14 cellular contexts compared by ENCODE assay signal in the genomic region with DNA sequence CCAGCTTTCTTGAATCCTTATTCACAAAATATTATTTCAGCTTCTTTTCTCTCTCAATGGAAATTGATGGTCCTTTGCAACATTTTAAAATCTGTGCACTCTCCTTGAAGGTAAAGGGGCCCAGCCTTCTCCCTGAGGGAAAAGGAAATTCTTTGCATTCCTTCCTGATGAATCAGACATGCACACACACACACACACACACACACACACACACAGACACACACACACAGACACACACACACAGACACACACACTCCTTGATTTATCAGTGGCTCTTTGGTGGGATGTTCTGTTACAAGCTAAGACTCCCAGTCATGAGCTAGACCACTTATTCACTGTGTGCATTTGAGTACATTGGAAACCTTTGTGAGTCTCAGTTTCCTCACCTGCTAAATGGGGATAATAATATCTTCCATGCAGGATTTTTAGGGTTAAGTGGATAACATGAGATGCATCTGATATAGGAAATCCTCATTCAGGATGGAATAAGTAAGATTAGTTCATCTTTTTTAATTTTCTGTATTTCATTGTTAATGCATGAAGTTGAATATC. TPM values are rescaled to one million over a fixed set of nuclear protein-coding genes. Genes with fewer than 3 reads are reported as not detected.
DNase-seq lines count a peak whose midpoint lies in the region; ATAC-seq lines count a peak whose summit lies in the region.
"Had no signal": no experiment of that assay in that cellular context is flagged by ENCODE, and none has a peak within 500 bp of the region (broad histone marks: within the 10 kb centered on the region; RNA-seq: fewer than 3 reads in every experiment).

No MANE protein-coding gene starts in this region.

- H2BK15ac ChIP-seq in neuronal stem cell (ENCODE audit: low read length) = no peak overlapping the region

- no peak overlapping the region for H3K4me2 ChIP-seq in neuronal stem cell (ENCODE audit: insufficient read depth, low read length, poor library complexity, severe bottlenecking)

- H3K4me3 ChIP-seq in SJSA1 (no peak overlapping the region), neuronal stem cell (ENCODE audit: low read length in 2 of 2) (no peak overlapping the region)
- H3K4me3 ChIP-seq: gastrocnemius medialis had no signal

- H3K9me3 ChIP-seq in SJSA1 (replicated peaks) (peaks cover 5% of the 10 kb centered on the region; the same call in 1 of the 2 replicates), neuronal stem cell (replicated peaks in 1 of 2; ENCODE audit: control insufficient read depth in 2 of 2, insufficient read depth in 1 of 2, low read depth in 1 of 2, low read length in 2 of 2) (peaks cover 2% of the 10 kb centered on the region in 2 donors)
- H3K9me3 ChIP-seq: gastrocnemius medialis had no signal

- H2BK120ac ChIP-seq in neuronal stem cell (ENCODE audit: low read depth, low read length) = no peak overlapping the region

- no peaks in the 10 kb centered on the region for H3K36me3 ChIP-seq in SJSA1
- H3K36me3 ChIP-seq in neuronal stem cell (replicated peaks in 1 of 2; ENCODE audit: control insufficient read depth in 2 of 2, insufficient read depth in 2 of 2, low read length in 2 of 2) = no peaks in the 10 kb centered on the region
- H3K36me3 ChIP-seq: gastrocnemius medialis had no signal

- no peak overlapping the region for H2AK5ac ChIP-seq in neuronal stem cell (ENCODE audit: low read depth, low read length)

- DNase-seq in H4 (ENCODE audit: low spot score) (peak; percentile 36), SJSA1 (ENCODE audit: low read depth in 1 of 2, low spot score in 2 of 2) (peak; percentile 96 to 100), fibroblast of peridontal ligament (ENCODE audit: extremely low read depth) (peak; percentile 32), neuronal stem cell (ENCODE audit: low spot score) (peak; percentile 12), UCSD-AML1 (lab: John Stamatoyannopoulos, UW; ENCODE audit: unreplicated experiment) (no peak), NCI-H1105 (lab: John Stamatoyannopoulos, UW) (no peak)
- DNase-seq: COR-L47; gastrocnemius medialis; MV-4-11; NCI-H748 treated with DMSO at 0.1 percent for 48 hours; stimulated activated naive B cell treated with anti-CD40 and anti-IgM and Interleukin-4, amounts not matched to agents 10 μg/mL and 1 μg/mL and 100 μg/mL, for 72 hours; T-helper 9 cell had no signal

- H4K8ac ChIP-seq in neuronal stem cell (ENCODE audit: low read depth, low read length) = no peak overlapping the region

- no peak overlapping the region for H4K91ac ChIP-seq in neuronal stem cell (ENCODE audit: low read depth, low read length, poor library complexity)

- H2BK5ac ChIP-seq in neuronal stem cell (ENCODE audit: low read length) = no peak overlapping the region

- no peak overlapping the region for H2BK12ac ChIP-seq in neuronal stem cell (ENCODE audit: low read length)

- H3K27ac ChIP-seq in SJSA1 (peak overlapping the region; percentile 47), neuronal stem cell (replicated peaks; ENCODE audit: low read length) (no peak overlapping the region)
- H3K27ac ChIP-seq: gastrocnemius medialis had no signal

- H3K4me1 ChIP-seq in SJSA1 (replicated peaks) = peaks cover 36% of the 10 kb centered on the region
- H3K4me1 ChIP-seq in neuronal stem cell (ENCODE audit: control insufficient read depth in 2 of 2, insufficient read depth in 1 of 2, low read depth in 1 of 2, low read length in 2 of 2) = peaks cover 1 to 3% of the 10 kb centered on the region in 2 donors
- H3K4me1 ChIP-seq: gastrocnemius medialis had no signal

- H3K9ac ChIP-seq in neuronal stem cell (ENCODE audit: low read depth, low read length, poor library complexity) = no peak overlapping the region

- H3K79me1 ChIP-seq in neuronal stem cell (ENCODE audit: low read depth, low read length) = no peaks in the 10 kb centered on the region

- no peak for ATAC-seq in HG03571 (IDR thresholded peaks at IDR 0.05; ENCODE audit: unreplicated experiment)
- no peak for ATAC-seq in GM18907 (IDR thresholded peaks at IDR 0.05; ENCODE audit: unreplicated experiment)
- ATAC-seq: gastrocnemius medialis; stimulated activated naive B cell treated with anti-CD40 and anti-IgM and Interleukin-4, amounts not matched to agents 10 μg/mL and 1 μg/mL and 100 μg/mL, for 72 hours had no signal

- H3K14ac ChIP-seq in neuronal stem cell (ENCODE audit: low read length) = no peak overlapping the region

- no peak overlapping the region for H3K18ac ChIP-seq in neuronal stem cell (ENCODE audit: low read length)

- H3K27me3 ChIP-seq in SJSA1 (replicated peaks) = no peaks in the 10 kb centered on the region
- H3K27me3 ChIP-seq in neuronal stem cell (ENCODE audit: control insufficient read depth in 3 of 3, insufficient read depth in 3 of 3, low read depth in 1 of 3, low read length in 3 of 3) = no peaks in the 10 kb centered on the region
- H3K27me3 ChIP-seq: gastrocnemius medialis had no signal

- H3K23ac ChIP-seq in neuronal stem cell (ENCODE audit: low read depth, low read length, poor library complexity) = no peak overlapping the region

- H2AFZ ChIP-seq in neuronal stem cell (ENCODE audit: low read length) = no peak overlapping the region

- H3K4ac ChIP-seq in neuronal stem cell (ENCODE audit: low read length) = no peak overlapping the region

RNA-seq across cellular contexts. Expression of a gene that starts 45.1 kb away (rescaled TPM):
- 0.80 and 4.7 TPM in 2 replicates for total RNA-seq in H4 (2014; rRNA removed; shearing (Covaris generic))
- 278 and 326 TPM in 2 replicates for total RNA-seq in SJSA1 (2014; rRNA removed; shearing (Covaris generic))
- 240 TPM for polyA plus RNA-seq in neuronal stem cell (2013, experiment 1 of 2)
- 242 TPM for polyA plus RNA-seq in neuronal stem cell (2013, experiment 2 of 2)

Comparison
In these comparisons a context has a peak if more than half of its experiments do, and no peak if none do; other contexts are left out.
1. DNase-seq: peak in H4 (single experiment), SJSA1 (2 of 2), fibroblast of peridontal ligament (single experiment) and neuronal stem cell (single experiment); none in UCSD-AML1 (single experiment) and NCI-H1105 (single experiment).
2. RNA of a gene that starts 45.1 kb away (total RNA-seq): 278 to 326 TPM in SJSA1; 0.80 to 4.7 TPM in H4; every median in the first group is over 10 times any median in the second.